8 cellular contexts compared by ENCODE assay signal in genomic region chrX:71534773-71535544, GRCh38. TPM values are rescaled to one million over a fixed set of nuclear protein-coding genes. Genes with fewer than 3 reads are reported as not detected.
DNase-seq lines count a peak whose midpoint lies in the region; ATAC-seq, FAIRE-seq and TF ChIP-seq lines count a peak whose summit lies in the region.

No MANE protein-coding gene starts in this region.

- H3K27ac ChIP-seq in astrocyte (ENCODE audit: low read depth, low read length), result peak overlapping the region; percentile 92
- peak overlapping the region in 1 of 2 donors; percentile 85 for H3K27ac ChIP-seq in lung (ENCODE audit: low read depth in 1 of 2, low read length in 1 of 2)

- H3K27me3 Mint-ChIP-seq in activated naive CD4-positive, alpha-beta T cell treated with anti-CD3 and anti-CD28 coated beads, Interleukin-2, amount 10 ng/mL, durations not matched to agents 7 days and 5 days, result no peaks in the 10 kb centered on the region
- H3K27me3 Mint-ChIP-seq in astrocyte (ENCODE audit: low read depth, unreplicated experiment), result no peaks in the 10 kb centered on the region
- no peaks in the 10 kb centered on the region for H3K27me3 Mint-ChIP-seq in type B pancreatic cell

- H3K27me3 ChIP-seq in astrocyte (ENCODE audit: insufficient read depth, low read length) (no peaks in the 10 kb centered on the region), lung (ENCODE audit: control insufficient read depth, insufficient read depth) (no peaks in the 10 kb centered on the region)

- H2AFZ ChIP-seq in astrocyte (ENCODE audit: low read depth, low read length), result no peak overlapping the region

- CTCF ChIA-PET in activated naive CD4-positive, alpha-beta T cell treated with anti-CD3 and anti-CD28 coated beads, Interleukin-2, amount 10 ng/mL, durations not matched to agents 7 days and 5 days (lab: Charles Lee), result interaction anchor here (1.1 to 1.5 kb wide), 2 partner anchors 10 to 117 kb away, joined by 3 read pairs; no protein-coding TSS in a partner anchor

- H3K9me3 ChIP-seq in astrocyte (ENCODE audit: insufficient read depth, low read depth, low read length) (no peaks in the 10 kb centered on the region), lung (ENCODE audit: control insufficient read depth in 2 of 2, insufficient read depth in 1 of 2, low read length in 1 of 2) (peaks cover 0 to 14% of the 10 kb centered on the region in 2 donors)

- peaks cover 39% of the 10 kb centered on the region for H3K36me3 Mint-ChIP-seq in activated naive CD4-positive, alpha-beta T cell treated with anti-CD3 and anti-CD28 coated beads, Interleukin-2, amount 10 ng/mL, durations not matched to agents 7 days and 5 days
- H3K36me3 Mint-ChIP-seq in astrocyte (ENCODE audit: low read depth, unreplicated experiment), result no peaks in the 10 kb centered on the region
- H3K36me3 Mint-ChIP-seq in type B pancreatic cell, result peaks cover 4% of the 10 kb centered on the region

- H3K4me3 Mint-ChIP-seq in activated naive CD4-positive, alpha-beta T cell treated with anti-CD3 and anti-CD28 coated beads, Interleukin-2, amount 10 ng/mL, durations not matched to agents 7 days and 5 days, result peak overlapping the region; percentile 98
- H3K4me3 Mint-ChIP-seq in astrocyte (ENCODE audit: unreplicated experiment), result peak overlapping the region; percentile 99
- H3K4me3 Mint-ChIP-seq in type B pancreatic cell, result peak overlapping the region; percentile 91

- H3K9ac ChIP-seq in astrocyte (ENCODE audit: low read length), result peak overlapping the region; percentile 98

- peak overlapping the region; percentile 94 for H3K4me2 ChIP-seq in astrocyte (ENCODE audit: low read length)

- H3K27ac Mint-ChIP-seq in activated naive CD4-positive, alpha-beta T cell treated with anti-CD3 and anti-CD28 coated beads, Interleukin-2, amount 10 ng/mL, durations not matched to agents 7 days and 5 days, result peak overlapping the region; percentile 100
- peak overlapping the region; percentile 92 for H3K27ac Mint-ChIP-seq in astrocyte (ENCODE audit: unreplicated experiment)
- peak overlapping the region; percentile 92 for H3K27ac Mint-ChIP-seq in type B pancreatic cell

- no peak for TF ChIP-seq CTCF in astrocyte (IDR thresholded peaks at IDR 0.05; ENCODE audit: insufficient read depth, low read depth, low read length)
- TF ChIP-seq CTCF in lung (IDR thresholded peaks at IDR 0.05; ENCODE audit: control extremely low read depth, extremely low read depth), result no peak
- no peak for TF ChIP-seq CTCF in type B pancreatic cell (conservative IDR thresholded peaks at IDR 0.05)

- H3K9me3 Mint-ChIP-seq in activated naive CD4-positive, alpha-beta T cell treated with anti-CD3 and anti-CD28 coated beads, Interleukin-2, amount 10 ng/mL, durations not matched to agents 7 days and 5 days, result no peaks in the 10 kb centered on the region
- no peaks in the 10 kb centered on the region for H3K9me3 Mint-ChIP-seq in astrocyte (ENCODE audit: unreplicated experiment)
- H3K9me3 Mint-ChIP-seq in type B pancreatic cell, result no peaks in the 10 kb centered on the region

- H3K4me1 ChIP-seq in astrocyte (ENCODE audit: insufficient read depth, low read length) (peaks cover 5% of the 10 kb centered on the region), lung (ENCODE audit: control insufficient read depth in 2 of 2, insufficient read depth in 2 of 2, low read length in 2 of 2) (peaks cover 0 to 2% of the 10 kb centered on the region in 2 donors)

- peaks cover 42% of the 10 kb centered on the region for H3K4me1 Mint-ChIP-seq in activated naive CD4-positive, alpha-beta T cell treated with anti-CD3 and anti-CD28 coated beads, Interleukin-2, amount 10 ng/mL, durations not matched to agents 7 days and 5 days
- H3K4me1 Mint-ChIP-seq in astrocyte (ENCODE audit: low read depth, unreplicated experiment), result peaks cover 5% of the 10 kb centered on the region
- peaks cover 10% of the 10 kb centered on the region for H3K4me1 Mint-ChIP-seq in type B pancreatic cell (ENCODE audit: unreplicated experiment)

- 4 to 27% methylated on average over 9 of the region's 9 CpGs for WGBS in lung, 2 donors

- peak; percentile 68 for FAIRE-seq in astrocyte (lab: Jason Lieb, UNC)

- DNase-seq in activated naive CD4-positive, alpha-beta T cell treated with anti-CD3 and anti-CD28 coated beads, Interleukin-2, amount 10 ng/mL, durations not matched to agents 7 days and 5 days, result no peak
- DNase-seq in activated naive CD4-positive, alpha-beta T cell treated with anti-CD3 and anti-CD28 coated beads, Interleukin-2, amount 50 U/mL, for 16 hours, result no peak
- no peak for DNase-seq in astrocyte (ENCODE audit: low read depth)
- DNase-seq in lung (ENCODE audit: low spot score), result no peak
- no peak for DNase-seq in type B pancreatic cell (ENCODE audit: extremely low spot score, unreplicated experiment)
- DNase-seq in DMS79 (lab: John Stamatoyannopoulos, UW), result no peak
- no peak for DNase-seq in NCI-H2107 (lab: John Stamatoyannopoulos, UW)

- H3K36me3 ChIP-seq in astrocyte (ENCODE audit: insufficient read depth, low read length), result peaks cover 8% of the 10 kb centered on the region
- no peaks in the 10 kb centered on the region for H3K36me3 ChIP-seq in lung (ENCODE audit: control insufficient read depth in 2 of 2, insufficient read depth in 2 of 2, low read length in 2 of 2)

- peak overlapping the region; percentile 95 for H3K4me3 ChIP-seq in astrocyte (ENCODE audit: insufficient read depth, low read depth, low read length)
- H3K4me3 ChIP-seq in lung, result peak overlapping the region; percentile 70

- H3K79me2 ChIP-seq in astrocyte (ENCODE audit: insufficient read depth, low read length), result peaks cover 70% of the 10 kb centered on the region

- H4K20me1 ChIP-seq in astrocyte (ENCODE audit: insufficient read depth, low read length), result peaks cover 45% of the 10 kb centered on the region

- ATAC-seq in lung (ENCODE audit: insufficient read depth, low FRiP score) (no peak), GM18511 (IDR thresholded peaks at IDR 0.05; ENCODE audit: unreplicated experiment) (no peak)

RNA-seq across cellular contexts. Expression of gene OGT, which starts 2.1 kb away (rescaled TPM):
- total RNA-seq in astrocyte, result 139 and 140 TPM in 2 replicates
- 100 to 1,000 TPM in 1 of 2 donors, 10 to 100 TPM in 1; 91.3 to 385 TPM for total RNA-seq in lung
- 10 to 100 TPM; 32.3 to 54.2 TPM for polyA plus RNA-seq in lung
- 121 and 180 TPM in 2 replicates for total RNA-seq in type B pancreatic cell (ENCODE audit: low replicate concordance)

RNA-seq across cellular contexts. Expression of gene GCNA, which starts 43.3 kb away (rescaled TPM):
- total RNA-seq in astrocyte (2.2 and 2.4 TPM in 2 replicates), lung (1 to 10 TPM; 2.2 to 3.7 TPM), type B pancreatic cell (ENCODE audit: low replicate concordance) (0.79 and 2.1 TPM in 2 replicates)
- polyA plus RNA-seq in lung, result 1 to 10 TPM in 1 of 2 donors, under 1 TPM in 1; 0.92 to 1.5 TPM
